In genomic region chr1:201625711-201626300, GRCh38 we compare ENCODE assay signal across 24 cellular contexts.
DNase-seq lines count a peak whose midpoint lies in the region; TF ChIP-seq lines count a peak whose summit lies in the region.
"Had no signal": no experiment of that assay in that cellular context is flagged by ENCODE, and none has a peak within 500 bp of the region (broad histone marks: within the 10 kb centered on the region; RNA-seq: fewer than 3 reads in every experiment).

No MANE protein-coding gene starts in this region.

- H3K27me3 ChIP-seq in A673 (replicated peaks; ENCODE audit: insufficient read depth, low read depth, low read length, poor library complexity) (no peaks in the 10 kb centered on the region), Karpas-422 (ENCODE audit: low read length) (no peaks in the 10 kb centered on the region)
- H3K27me3 ChIP-seq: left lung, stomach had no signal

- H3K27ac ChIP-seq in A673 (ENCODE audit: low read depth, low read length, poor library complexity, severe bottlenecking) (peak overlapping the region; percentile 25), Karpas-422 (ENCODE audit: low read length) (no peak overlapping the region)
- H3K27ac ChIP-seq: C4-2B, foreskin keratinocyte, left lung had no signal

- H3K4me1 ChIP-seq in A673 (ENCODE audit: insufficient read depth, low read length, poor library complexity, severe bottlenecking) (peaks cover 14% of the 10 kb centered on the region), Karpas-422 (ENCODE audit: low read length) (no peaks in the 10 kb centered on the region)
- H3K4me1 ChIP-seq: foreskin keratinocyte had no signal

- TF ChIP-seq CTCF in A673 (conservative IDR thresholded peaks at IDR 0.05; ENCODE audit: low read depth, low read length) (no peak), osteocyte (IDR thresholded peaks at IDR 0.05) (no peak)

- H3K9me2 ChIP-seq in Karpas-422 (replicated peaks; ENCODE audit: insufficient read depth, low read length), result no peaks in the 10 kb centered on the region

- H3K36me3 ChIP-seq in A673 (ENCODE audit: insufficient read depth, low read length, poor library complexity, severe bottlenecking) (no peaks in the 10 kb centered on the region), Karpas-422 (ENCODE audit: insufficient read depth, low read length) (no peaks in the 10 kb centered on the region)

- intact Hi-C loops in A673 (cut with micrococcal nuclease; ENCODE audit: unreplicated experiment), result no loop called here

- H3K4me1 Mint-ChIP-seq in osteocyte (ENCODE audit: unreplicated experiment), result peaks cover 24% of the 10 kb centered on the region

- peaks cover 14% of the 10 kb centered on the region for H3K36me3 Mint-ChIP-seq in osteocyte (ENCODE audit: unreplicated experiment)
- H3K36me3 Mint-ChIP-seq: activated naive CD8-positive, alpha-beta T cell had no signal

- POLR2A ChIA-PET in A673 (lab: Charles Lee; ENCODE audit: low non-redundant PET), result no interaction called here

- H3K4me3 ChIP-seq in A673 (ENCODE audit: low read depth, low read length, poor library complexity, severe bottlenecking) (no peak overlapping the region), Karpas-422 (ENCODE audit: low read length) (no peak overlapping the region)
- H3K4me3 ChIP-seq: left lung, stomach had no signal

- H4K20me1 ChIP-seq in Karpas-422 (ENCODE audit: insufficient read depth, low read depth, low read length), result no peaks in the 10 kb centered on the region

- no peak overlapping the region for H2AFZ ChIP-seq in Karpas-422 (ENCODE audit: low read length)

- no peak for DNase-seq in A673 (ENCODE audit: low spot score)
- peak; percentile 67 for DNase-seq in M059J (ENCODE audit: low read depth)
- DNase-seq in cerebellar cortex (ENCODE audit: low spot score), result peak; percentile 77
- DNase-seq in osteocyte (ENCODE audit: extremely low spot score, unreplicated experiment), result no peak
- DNase-seq in cortex of kidney (lab: John Stamatoyannopoulos, UW), result no peak
- DNase-seq in DMS53 treated with DMSO at 0.1 percent for 48 hours (lab: John Stamatoyannopoulos, UW; ENCODE audit: unreplicated experiment), result no peak
- no peak for DNase-seq in Karpas-422
- no peak for DNase-seq in NCI-H1436 treated with DMSO at 0.1 percent for 48 hours (lab: John Stamatoyannopoulos, UW)
- DNase-seq: activated CD4-positive, alpha-beta T cell treated with anti-CD3 and anti-CD28 coated beads, Interleukin-2, amount 50 U/mL, for 4 hours; activated CD4-positive, CD25-positive, alpha-beta regulatory T cell; Calu3; left lung; midbrain; NCI-H1092 treated with DMSO at 0.1 percent for 48 hours; NCI-H1930; NCI-H774; stimulated activated CD8-positive, alpha-beta memory T cell treated with anti-CD3 and anti-CD28 coated beads, Interleukin-4, amount 100 ng/mL, for 48 hours; stomach had no signal

- no peaks in the 10 kb centered on the region for H3K27me3 Mint-ChIP-seq in osteocyte (ENCODE audit: unreplicated experiment)
- H3K27me3 Mint-ChIP-seq: activated naive CD8-positive, alpha-beta T cell; type B pancreatic cell had no signal

- no peak overlapping the region for H3K4me3 Mint-ChIP-seq in osteocyte (ENCODE audit: unreplicated experiment)
- H3K4me3 Mint-ChIP-seq: activated naive CD8-positive, alpha-beta T cell; nephron; type B pancreatic cell had no signal

- no peaks in the 10 kb centered on the region for H3K79me2 ChIP-seq in Karpas-422 (ENCODE audit: low read length)

- CTCF ChIA-PET in A673 (lab: Charles Lee), result no interaction called here

- no peak overlapping the region for H3K4me2 ChIP-seq in Karpas-422 (ENCODE audit: low read depth, low read length, poor library complexity, severe bottlenecking)

- no peaks in the 10 kb centered on the region for H3K9me3 ChIP-seq in A673 (ENCODE audit: low read depth, low read length, poor library complexity, severe bottlenecking)
- no peaks in the 10 kb centered on the region for H3K9me3 ChIP-seq in Karpas-422 (ENCODE audit: low read length)
- H3K9me3 ChIP-seq: left lung, stomach had no signal

- no TSS peak for BruUV-seq in A673 (replicated peaks; lab: Mats Ljungman, UMichigan)

- no peak overlapping the region for H3K9ac ChIP-seq in Karpas-422 (ENCODE audit: low read length)

- no peaks in the 10 kb centered on the region for H3K9me3 Mint-ChIP-seq in osteocyte (ENCODE audit: unreplicated experiment)
- H3K9me3 Mint-ChIP-seq: activated T-helper 2 cell treated with anti-CD3 and anti-CD28 coated beads, Interferon-gamma antibody, Interleukin-2, Interleukin-4, amounts not matched to agents 10 μg/mL and 5 μg/mL and 100 μg/mL, durations not matched to agents 14 hours and 24 hours and 36 hours; nephron; type B pancreatic cell had no signal

- peak overlapping the region; percentile 56 for H3K27ac Mint-ChIP-seq in osteocyte (ENCODE audit: unreplicated experiment)
- H3K27ac Mint-ChIP-seq: activated naive CD8-positive, alpha-beta T cell; activated T-helper 2 cell treated with anti-CD3 and anti-CD28 coated beads, Interferon-gamma antibody, Interleukin-2, Interleukin-4, amounts not matched to agents 10 μg/mL and 5 μg/mL and 100 μg/mL, durations not matched to agents 14 hours and 24 hours and 36 hours; type B pancreatic cell had no signal

Comparison
In these comparisons a context has a peak if more than half of its experiments do, and no peak if none do; other contexts are left out.
1. DNase-seq: peak in M059J (single experiment) and cerebellar cortex (single experiment); none in A673 (single experiment), osteocyte (single experiment), cortex of kidney (single experiment), DMS53 treated with DMSO at 0.1 percent for 48 hours (single experiment), Karpas-422 (single experiment) and NCI-H1436 treated with DMSO at 0.1 percent for 48 hours (single experiment).